In genomic region chr12:9750276-9751203, GRCh38 we compare ENCODE assay signal across 8 cellular contexts. TPM values are rescaled to one million over a fixed set of nuclear protein-coding genes. Genes with fewer than 3 reads are reported as not detected.
DNase-seq lines count a peak whose midpoint lies in the region; ATAC-seq, FAIRE-seq and TF ChIP-seq lines count a peak whose summit lies in the region.

No MANE protein-coding gene starts in this region.

- peak; percentile 53 for ATAC-seq in HG03175 (IDR thresholded peaks at IDR 0.05; ENCODE audit: unreplicated experiment)
- peak; percentile 62 for ATAC-seq in activated CD4-positive, alpha-beta T cell treated with anti-CD3 and anti-CD28 coated beads for 36 hours
- ATAC-seq in lung (ENCODE audit: insufficient read depth, low FRiP score): peak; percentile 66

- peaks cover 9% of the 10 kb centered on the region for H3K4me1 ChIP-seq in effector memory CD4-positive, alpha-beta T cell (ENCODE audit: control insufficient read depth, insufficient read depth, low read length, poor library complexity, severe bottlenecking)
- no peaks in the 10 kb centered on the region for H3K4me1 ChIP-seq in lung (ENCODE audit: control insufficient read depth in 2 of 2, insufficient read depth in 2 of 2, low read length in 2 of 2)

- DNase-seq in AG04449 (ENCODE audit: low read depth, low spot score) (no peak), GM12891 (ENCODE audit: insufficient read length, low spot score) (no peak), NCI-H2227 treated with DMSO at 0.1 percent for 48 hours (lab: John Stamatoyannopoulos, UW) (peak; percentile 46), lung (ENCODE audit: low spot score) (peak; percentile 39), superior temporal gyrus (ENCODE audit: extremely low spot score) (peak; percentile 92)
- DNase-seq in activated CD4-positive, alpha-beta T cell treated with anti-CD3 and anti-CD28 coated beads for 36 hours: peak; percentile 72
- DNase-seq in effector memory CD4-positive, alpha-beta T cell: peak in 2 of 3 donors; percentile 33 to 46

- POLR2A ChIA-PET in AG04449 (lab: Yijun Ruan, JAX): no interaction called here
- POLR2A ChIA-PET in activated CD4-positive, alpha-beta T cell treated with anti-CD3 and anti-CD28 coated beads for 36 hours (lab: Charles Lee): interaction anchor here (0.9 to 3.5 kb wide), 8 partner anchors 8 to 104 kb away, joined by 4 to 40 read pairs (median 8); partner anchors contain the start of gene CD69

- no peak for TF ChIP-seq POLR2A in GM12891 (IDR thresholded peaks at IDR 0.05; ENCODE audit: low read depth, low read length)

- intact Hi-C loops in activated CD4-positive, alpha-beta T cell treated with anti-CD3 and anti-CD28 coated beads for 36 hours (cut with DNase I, micrococcal nuclease): loop anchor here (1.0 to 2.0 kb wide), 5 partner anchors 9 to 118 kb away; partner anchors contain the start of gene CLEC2B (in 2 of the 2)

- H3K27me3 Mint-ChIP-seq in activated CD4-positive, alpha-beta T cell treated with anti-CD3 and anti-CD28 coated beads for 36 hours: no peaks in the 10 kb centered on the region

- TF ChIP-seq CTCF in AG04449 (IDR thresholded peaks at IDR 0.05; ENCODE audit: insufficient read depth, low read length, missing control alignments) (peak; percentile 67), lung (IDR thresholded peaks at IDR 0.05; ENCODE audit: control extremely low read depth, extremely low read depth) (peak; percentile 59)

- no peaks in the 10 kb centered on the region for H3K27me3 ChIP-seq in effector memory CD4-positive, alpha-beta T cell (replicated peaks; ENCODE audit: control insufficient read depth, insufficient read depth, low read length, poor library complexity, severe bottlenecking)
- H3K27me3 ChIP-seq in lung (ENCODE audit: control insufficient read depth, insufficient read depth): no peaks in the 10 kb centered on the region

- peaks cover 34% of the 10 kb centered on the region for H3K36me3 Mint-ChIP-seq in activated CD4-positive, alpha-beta T cell treated with anti-CD3 and anti-CD28 coated beads for 36 hours (ENCODE audit: low read depth)

- peak overlapping the region; percentile 51 for H3K27ac Mint-ChIP-seq in activated CD4-positive, alpha-beta T cell treated with anti-CD3 and anti-CD28 coated beads for 36 hours

- 12 to 18% methylated on average over 20 of the region's 20 CpGs for WGBS in lung, 2 donors

- no peaks in the 10 kb centered on the region for H3K9me3 ChIP-seq in effector memory CD4-positive, alpha-beta T cell (ENCODE audit: control insufficient read depth, low read length)
- H3K9me3 ChIP-seq in lung (ENCODE audit: control insufficient read depth in 2 of 2, insufficient read depth in 1 of 2, low read length in 1 of 2): no peaks in the 10 kb centered on the region

- H3K27ac ChIP-seq in effector memory CD4-positive, alpha-beta T cell (ENCODE audit: insufficient read depth, low read length, poor library complexity, severe bottlenecking): no peak overlapping the region
- H3K27ac ChIP-seq in lung (ENCODE audit: low read depth in 1 of 2, low read length in 1 of 2): no peak overlapping the region

- peaks cover 30% of the 10 kb centered on the region for H3K36me3 ChIP-seq in effector memory CD4-positive, alpha-beta T cell (ENCODE audit: control insufficient read depth, insufficient read depth, low read length)
- no peaks in the 10 kb centered on the region for H3K36me3 ChIP-seq in lung (ENCODE audit: control insufficient read depth in 2 of 2, insufficient read depth in 2 of 2, low read length in 2 of 2)

- H3K4me1 Mint-ChIP-seq in activated CD4-positive, alpha-beta T cell treated with anti-CD3 and anti-CD28 coated beads for 36 hours: peaks cover 46% of the 10 kb centered on the region

- no peaks in the 10 kb centered on the region for H3K9me3 Mint-ChIP-seq in activated CD4-positive, alpha-beta T cell treated with anti-CD3 and anti-CD28 coated beads for 36 hours (ENCODE audit: low read depth)

- peak overlapping the region; percentile 53 for H3K4me3 Mint-ChIP-seq in activated CD4-positive, alpha-beta T cell treated with anti-CD3 and anti-CD28 coated beads for 36 hours

- FAIRE-seq in GM12891 (lab: Jason Lieb, UNC): peak; percentile 76

- H3K4me3 ChIP-seq in AG04449 (ENCODE audit: low read depth, low read length) (no peak overlapping the region), lung (no peak overlapping the region)
- H3K4me3 ChIP-seq in effector memory CD4-positive, alpha-beta T cell (ENCODE audit: insufficient read depth, low read depth, low read length, poor library complexity, severe bottlenecking): peak overlapping the region; percentile 8

- CTCF ChIA-PET in AG04449 (lab: Yijun Ruan, JAX): interaction anchor here (0.6 to 6.8 kb wide), 55 partner anchors 8 to 485 kb away, joined by 3 to 76 read pairs (median 6); partner anchors contain the start of genes CD69, CLEC12B, CLEC2A and CLECL1
- CTCF ChIA-PET in activated CD4-positive, alpha-beta T cell treated with anti-CD3 and anti-CD28 coated beads for 36 hours (lab: Charles Lee): interaction anchor here (0.6 to 22.1 kb wide), 58 partner anchors 8 to 1206 kb away, joined by 3 to 804 read pairs (median 4); partner anchors contain the start of genes CD69, CLEC12B, CLEC2A and CLEC2B

TF ChIP-seq in GM12891, 5 proteins besides CTCF, POLR2A, EP300 and RAD21:
- no peak for TF ChIP-seq POLR2AphosphoS5 (IDR thresholded peaks at IDR 0.05; ENCODE audit: low read depth, low read length)
- peak; percentile 49 for TF ChIP-seq SPI1 (IDR thresholded peaks at IDR 0.05; ENCODE audit: low read depth, low read length)
- TF ChIP-seq POU2F2 (IDR thresholded peaks at IDR 0.05; ENCODE audit: low read depth, low read length): no peak
- TF ChIP-seq TAF1 (IDR thresholded peaks at IDR 0.05; ENCODE audit: low read depth, low read length): no peak

RNA-seq across cellular contexts. Expression of gene CD69, which starts 10.2 kb away (rescaled TPM):
- polyA plus RNA-seq in GM12891 (2012; ENCODE audit: low read depth, missing spikeins): 23.7 TPM
- 100 to 1,000 TPM in 1 of 2 experiments, 10 to 100 TPM in 1; 97.9 to 127 TPM for total RNA-seq in activated CD4-positive, alpha-beta T cell treated with anti-CD3 and anti-CD28 coated beads for 36 hours
- total RNA-seq in lung: 10 to 100 TPM in 1 of 2 donors, 1 to 10 TPM in 1; 5.2 to 17.4 TPM
- 10 to 100 TPM in 1 of 2 donors, 1 to 10 TPM in 1; 3.9 to 14.2 TPM for polyA plus RNA-seq in lung

RNA-seq across cellular contexts. Expression of gene CLECL1, which starts 17.6 kb away (rescaled TPM):
- polyA plus RNA-seq in GM12891 (2012; ENCODE audit: low read depth, missing spikeins): 24.6 TPM
- total RNA-seq in activated CD4-positive, alpha-beta T cell treated with anti-CD3 and anti-CD28 coated beads for 36 hours: 1 to 10 TPM; 3.1 to 3.8 TPM
- total RNA-seq in lung: 1 to 10 TPM in 1 of 2 donors, under 1 TPM in 1; 0.74 to 2.1 TPM
- polyA plus RNA-seq in lung: 1 to 10 TPM in 1 of 2 donors, under 1 TPM in 1; 0.72 to 1.9 TPM

Comparison
In these comparisons a context has a peak if more than half of its experiments do, and no peak if none do; other contexts are left out.
1. DNase-seq: peak in NCI-H2227 treated with DMSO at 0.1 percent for 48 hours (single experiment), activated CD4-positive, alpha-beta T cell treated with anti-CD3 and anti-CD28 coated beads for 36 hours (single experiment), effector memory CD4-positive, alpha-beta T cell (2 of 3), lung (single experiment) and superior temporal gyrus (single experiment); none in AG04449 (single experiment) and GM12891 (single experiment).
2. RNA of gene CD69, which starts 10.2 kb away (total RNA-seq): 97.9 to 127 TPM in activated CD4-positive, alpha-beta T cell treated with anti-CD3 and anti-CD28 coated beads for 36 hours; 5.2 to 17.4 TPM in lung; every median in the first group is over 4 times any median in the second.
3. Peak in every context shown above with its lines, with median percentiles within 50 percentile points of each other: ATAC-seq.